Comparison of ENCODE assay signal across 8 cellular contexts in the genomic region with DNA sequence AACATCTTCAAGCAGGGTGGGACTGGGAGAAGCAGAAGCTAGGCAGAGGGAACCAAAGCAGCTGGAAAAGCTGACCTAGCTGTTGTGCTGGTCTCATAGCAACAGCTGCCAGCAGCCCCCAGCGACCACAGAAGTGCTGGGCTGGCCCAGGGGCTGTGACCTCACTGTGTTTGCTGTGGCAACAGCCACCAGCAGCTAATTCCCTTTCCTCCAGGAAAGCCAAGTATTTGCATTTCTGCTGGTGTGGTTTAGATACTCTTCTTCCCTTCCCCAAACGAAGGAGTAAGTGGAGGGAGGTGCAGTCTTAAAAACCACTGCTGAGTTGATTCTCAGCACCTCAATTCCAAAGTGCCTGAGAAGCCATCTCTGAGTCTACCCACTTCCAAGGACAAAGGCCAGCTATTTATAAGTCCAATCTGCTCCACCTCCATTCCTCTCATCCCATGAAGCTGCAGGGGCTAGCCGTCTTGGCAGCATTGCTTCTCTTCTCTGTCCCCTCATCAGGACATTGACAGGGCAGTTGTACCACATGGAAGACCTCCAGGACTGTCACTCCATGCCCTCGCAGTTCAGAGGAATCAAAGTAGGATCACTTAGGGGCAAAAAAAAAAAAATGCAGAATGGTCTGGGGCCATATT. TPM values are rescaled to one million over a fixed set of nuclear protein-coding genes. Genes with fewer than 3 reads are reported as not detected.
DNase-seq lines count a peak whose midpoint lies in the region; ATAC-seq, FAIRE-seq and TF ChIP-seq lines count a peak whose summit lies in the region.

No MANE protein-coding gene starts in this region.

- H3K4me1 ChIP-seq in lower lobe of right lung (peaks cover 60% of the 10 kb centered on the region), thoracic aorta (ENCODE audit: control insufficient read depth in 1 of 2, low read depth in 2 of 2) (peaks cover 14 to 36% of the 10 kb centered on the region in 2 donors)

- TF ChIP-seq CTCF in lower lobe of right lung (IDR thresholded peaks at IDR 0.05): no peak
- no peak for TF ChIP-seq CTCF in thoracic aorta (IDR thresholded peaks at IDR 0.05)

- H3K4me3 ChIP-seq in lower lobe of right lung (no peak overlapping the region), thoracic aorta (no peak overlapping the region)

- ATAC-seq in lower lobe of right lung (peak; percentile 88 to 91), thoracic aorta (ENCODE audit: insufficient number of reproducible peaks, low FRiP score, low read depth) (peak; percentile 39)

- DNase-seq in activated CD8-positive, alpha-beta memory T cell treated with anti-CD3 and anti-CD28 coated beads, Interleukin-2, amount 50 U/mL, for 1 hour (ENCODE audit: extremely low read depth): peak; percentile 52
- no peak for DNase-seq in activated CD8-positive, alpha-beta memory T cell treated with anti-CD3 and anti-CD28 coated beads for 24 hours
- DNase-seq in NCI-H2227 (lab: John Stamatoyannopoulos, UW; ENCODE audit: unreplicated experiment): peak; percentile 91
- peak; percentile 66 for DNase-seq in central memory CD4-positive, alpha-beta T cell
- peak; percentile 91 for DNase-seq in lower lobe of right lung
- no peak for DNase-seq in thoracic aorta (ENCODE audit: low spot score)
- DNase-seq in stimulated activated CD4-positive, alpha-beta T cell treated with anti-CD3 and anti-CD28 coated beads, Interleukin-15, amount 100 ng/mL, for 24 hours: no peak
- DNase-seq in HTR-8/SVneo (ENCODE audit: insufficient read length, low spot score): no peak

- H3K27me3 ChIP-seq in lower lobe of right lung (ENCODE audit: low read depth): no peaks in the 10 kb centered on the region
- no peaks in the 10 kb centered on the region for H3K27me3 ChIP-seq in thoracic aorta (replicated peaks; ENCODE audit: insufficient read depth)

- H3K9me3 ChIP-seq in lower lobe of right lung: no peaks in the 10 kb centered on the region
- H3K9me3 ChIP-seq in thoracic aorta: no peaks in the 10 kb centered on the region

- no peak for FAIRE-seq in HTR-8/SVneo (lab: Jason Lieb, UNC)

- peaks cover 97% of the 10 kb centered on the region for H3K36me3 ChIP-seq in lower lobe of right lung
- H3K36me3 ChIP-seq in thoracic aorta: peaks cover 55% of the 10 kb centered on the region

- intact Hi-C loops in lower lobe of right lung (cut with DNase I): no loop called here

- H3K27ac ChIP-seq in lower lobe of right lung: peak overlapping the region; percentile 86
- peak overlapping the region; percentile 76 to 86 for H3K27ac ChIP-seq in thoracic aorta

RNA-seq across cellular contexts. Expression of a gene that starts 11.5 kb away (rescaled TPM):
- total RNA-seq in lower lobe of right lung: 30.3 TPM
- total RNA-seq in thoracic aorta: 10 to 100 TPM; 15.2 to 22.4 TPM

RNA-seq across cellular contexts. Expression of a gene that starts 34.3 kb away (rescaled TPM):
- 191 TPM for total RNA-seq in lower lobe of right lung
- 100 to 1,000 TPM; 142 to 147 TPM for total RNA-seq in thoracic aorta

RNA-seq across cellular contexts. Expression of a gene that starts 55.3 kb away (rescaled TPM):
- total RNA-seq in lower lobe of right lung (114 TPM), thoracic aorta (10 to 100 TPM; 55.1 to 69.6 TPM)

Comparison
In these comparisons a context has a peak if more than half of its experiments do, and no peak if none do; other contexts are left out.
1. DNase-seq: peak in activated CD8-positive, alpha-beta memory T cell treated with anti-CD3 and anti-CD28 coated beads, Interleukin-2, amount 50 U/mL, for 1 hour (single experiment), NCI-H2227 (single experiment), central memory CD4-positive, alpha-beta T cell (single experiment) and lower lobe of right lung (single experiment); none in activated CD8-positive, alpha-beta memory T cell treated with anti-CD3 and anti-CD28 coated beads for 24 hours (single experiment), thoracic aorta (single experiment), stimulated activated CD4-positive, alpha-beta T cell treated with anti-CD3 and anti-CD28 coated beads, Interleukin-15, amount 100 ng/mL, for 24 hours (single experiment) and HTR-8/SVneo (single experiment).